In the genomic region with DNA sequence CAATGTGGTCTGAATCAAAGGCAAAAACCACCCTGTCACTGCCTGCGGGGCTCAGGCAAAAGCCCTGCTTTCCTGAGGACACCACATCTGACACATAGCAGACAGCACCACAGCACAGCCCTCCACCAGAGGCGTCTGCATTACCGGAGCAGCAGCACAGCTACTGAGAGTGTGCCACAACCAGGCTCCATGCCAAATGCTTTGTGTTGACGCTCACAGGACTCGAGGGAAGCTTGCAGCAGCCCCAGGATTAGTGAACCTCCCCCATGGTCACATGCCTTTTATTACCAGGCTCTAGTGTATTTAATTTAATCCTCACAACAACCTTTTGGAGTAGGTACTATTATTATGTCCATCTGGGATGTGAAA, we compare ENCODE assay signal across 1 cellular context.
TF ChIP-seq lines count a peak whose summit lies in the region.

No MANE protein-coding gene starts in this region.

TF ChIP-seq in HepG2, 621 proteins besides CTCF, POLR2A, EP300 and RAD21:
- TF ChIP-seq AGO2 (optimal IDR thresholded peaks at IDR 0.05; ENCODE audit: low read depth, low read length) (no peak), MAZ (IDR thresholded peaks at IDR 0.05; ENCODE audit: borderline replicate concordance, low read depth, low read length) (no peak), MAZ (CRISPR knock-in tag; IDR thresholded peaks at IDR 0.05; ENCODE audit: low read depth) (no peak), ZC3H4 (CRISPR knock-in tag; IDR thresholded peaks at IDR 0.05; ENCODE audit: borderline replicate concordance) (no peak), ZNF251 (CRISPR knock-in tag; IDR thresholded peaks at IDR 0.05) (no peak), ZNF34 (CRISPR knock-in tag; IDR thresholded peaks at IDR 0.05; ENCODE audit: borderline replicate concordance) (no peak), HES4 (CRISPR knock-in tag; IDR thresholded peaks at IDR 0.05; ENCODE audit: borderline replicate concordance) (no peak), NFE2L2 (IDR thresholded peaks at IDR 0.05; ENCODE audit: low read length) (no peak), ZKSCAN8 (CRISPR knock-in tag; IDR thresholded peaks at IDR 0.05; ENCODE audit: borderline replicate concordance) (no peak), HOXA3 (CRISPR knock-in tag; IDR thresholded peaks at IDR 0.05) (no peak), ZNF7 (CRISPR knock-in tag; IDR thresholded peaks at IDR 0.05) (no peak), ZNF773 (CRISPR knock-in tag; IDR thresholded peaks at IDR 0.05; ENCODE audit: borderline replicate concordance) (no peak), TCF12 (IDR thresholded peaks at IDR 0.05) (no peak), TCF12 (CRISPR knock-in tag; IDR thresholded peaks at IDR 0.05) (no peak), IRX3 (CRISPR knock-in tag; IDR thresholded peaks at IDR 0.05; ENCODE audit: borderline replicate concordance, low read depth) (no peak), ZNF138 (CRISPR knock-in tag; IDR thresholded peaks at IDR 0.05; ENCODE audit: low read depth) (no peak)
- TF ChIP-seq, protein P1, sequence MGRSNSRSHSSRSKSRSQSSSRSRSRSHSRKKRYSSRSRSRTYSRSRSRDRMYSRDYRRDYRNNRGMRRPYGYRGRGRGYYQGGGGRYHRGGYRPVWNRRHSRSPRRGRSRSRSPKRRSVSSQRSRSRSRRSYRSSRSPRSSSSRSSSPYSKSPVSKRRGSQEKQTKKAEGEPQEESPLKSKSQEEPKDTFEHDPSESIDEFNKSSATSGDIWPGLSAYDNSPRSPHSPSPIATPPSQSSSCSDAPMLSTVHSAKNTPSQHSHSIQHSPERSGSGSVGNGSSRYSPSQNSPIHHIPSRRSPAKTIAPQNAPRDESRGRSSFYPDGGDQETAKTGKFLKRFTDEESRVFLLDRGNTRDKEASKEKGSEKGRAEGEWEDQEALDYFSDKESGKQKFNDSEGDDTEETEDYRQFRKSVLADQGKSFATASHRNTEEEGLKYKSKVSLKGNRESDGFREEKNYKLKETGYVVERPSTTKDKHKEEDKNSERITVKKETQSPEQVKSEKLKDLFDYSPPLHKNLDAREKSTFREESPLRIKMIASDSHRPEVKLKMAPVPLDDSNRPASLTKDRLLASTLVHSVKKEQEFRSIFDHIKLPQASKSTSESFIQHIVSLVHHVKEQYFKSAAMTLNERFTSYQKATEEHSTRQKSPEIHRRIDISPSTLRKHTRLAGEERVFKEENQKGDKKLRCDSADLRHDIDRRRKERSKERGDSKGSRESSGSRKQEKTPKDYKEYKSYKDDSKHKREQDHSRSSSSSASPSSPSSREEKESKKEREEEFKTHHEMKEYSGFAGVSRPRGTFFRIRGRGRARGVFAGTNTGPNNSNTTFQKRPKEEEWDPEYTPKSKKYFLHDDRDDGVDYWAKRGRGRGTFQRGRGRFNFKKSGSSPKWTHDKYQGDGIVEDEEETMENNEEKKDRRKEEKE (IDR thresholded peaks at IDR 0.05), result no peak
- TF ChIP-seq, protein P2, sequence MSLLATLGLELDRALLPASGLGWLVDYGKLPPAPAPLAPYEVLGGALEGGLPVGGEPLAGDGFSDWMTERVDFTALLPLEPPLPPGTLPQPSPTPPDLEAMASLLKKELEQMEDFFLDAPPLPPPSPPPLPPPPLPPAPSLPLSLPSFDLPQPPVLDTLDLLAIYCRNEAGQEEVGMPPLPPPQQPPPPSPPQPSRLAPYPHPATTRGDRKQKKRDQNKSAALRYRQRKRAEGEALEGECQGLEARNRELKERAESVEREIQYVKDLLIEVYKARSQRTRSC (CRISPR knock-in tag; IDR thresholded peaks at IDR 0.05; ENCODE audit: low read depth), result no peak
- TF ChIP-seq, protein P3, sequence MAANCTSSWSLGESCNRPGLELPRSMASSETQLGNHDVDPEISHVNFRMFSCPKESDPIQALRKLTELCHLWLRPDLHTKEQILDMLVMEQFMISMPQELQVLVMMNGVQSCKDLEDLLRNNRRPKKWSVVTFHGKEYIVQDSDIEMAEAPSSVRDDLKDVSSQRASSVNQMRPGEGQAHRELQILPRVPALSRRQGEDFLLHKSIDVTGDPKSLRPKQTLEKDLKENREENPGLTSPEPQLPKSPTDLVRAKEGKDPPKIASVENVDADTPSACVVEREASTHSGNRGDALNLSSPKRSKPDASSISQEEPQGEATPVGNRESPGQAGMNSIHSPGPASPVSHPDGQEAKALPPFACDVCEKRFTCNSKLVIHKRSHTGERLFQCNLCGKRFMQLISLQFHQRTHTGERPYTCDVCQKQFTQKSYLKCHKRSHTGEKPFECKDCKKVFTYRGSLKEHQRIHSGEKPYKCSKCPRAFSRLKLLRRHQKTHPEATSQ (CRISPR knock-in tag; IDR thresholded peaks at IDR 0.05; ENCODE audit: borderline replicate concordance), result no peak
- TF ChIP-seq, protein P4, sequence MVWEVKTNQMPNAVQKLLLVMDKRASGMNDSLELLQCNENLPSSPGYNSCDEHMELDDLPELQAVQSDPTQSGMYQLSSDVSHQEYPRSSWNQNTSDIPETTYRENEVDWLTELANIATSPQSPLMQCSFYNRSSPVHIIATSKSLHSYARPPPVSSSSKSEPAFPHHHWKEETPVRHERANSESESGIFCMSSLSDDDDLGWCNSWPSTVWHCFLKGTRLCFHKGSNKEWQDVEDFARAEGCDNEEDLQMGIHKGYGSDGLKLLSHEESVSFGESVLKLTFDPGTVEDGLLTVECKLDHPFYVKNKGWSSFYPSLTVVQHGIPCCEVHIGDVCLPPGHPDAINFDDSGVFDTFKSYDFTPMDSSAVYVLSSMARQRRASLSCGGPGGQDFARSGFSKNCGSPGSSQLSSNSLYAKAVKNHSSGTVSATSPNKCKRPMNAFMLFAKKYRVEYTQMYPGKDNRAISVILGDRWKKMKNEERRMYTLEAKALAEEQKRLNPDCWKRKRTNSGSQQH (CRISPR knock-in tag; IDR thresholded peaks at IDR 0.05; ENCODE audit: low read depth), result no peak
TF ChIP-seq in HepG2: peak in this region for 0.
